1 cellular context compared by ENCODE assay signal in genomic region chr10:132380986-132381385, GRCh38.
TF ChIP-seq lines count a peak whose summit lies in the region.

No MANE protein-coding gene starts in this region.

TF ChIP-seq in HepG2, 621 proteins besides CTCF, POLR2A, EP300 and RAD21:
- 0 out of 2 replicates have a peak, but pooled peaks have one; percentile 18 for TF ChIP-seq HNF4A (CRISPR knock-in tag; IDR thresholded peaks at IDR 0.05)
TF ChIP-seq in HepG2: peak in this region for 1; not testable (repeated sequence) for 620.
